In the genomic region with DNA sequence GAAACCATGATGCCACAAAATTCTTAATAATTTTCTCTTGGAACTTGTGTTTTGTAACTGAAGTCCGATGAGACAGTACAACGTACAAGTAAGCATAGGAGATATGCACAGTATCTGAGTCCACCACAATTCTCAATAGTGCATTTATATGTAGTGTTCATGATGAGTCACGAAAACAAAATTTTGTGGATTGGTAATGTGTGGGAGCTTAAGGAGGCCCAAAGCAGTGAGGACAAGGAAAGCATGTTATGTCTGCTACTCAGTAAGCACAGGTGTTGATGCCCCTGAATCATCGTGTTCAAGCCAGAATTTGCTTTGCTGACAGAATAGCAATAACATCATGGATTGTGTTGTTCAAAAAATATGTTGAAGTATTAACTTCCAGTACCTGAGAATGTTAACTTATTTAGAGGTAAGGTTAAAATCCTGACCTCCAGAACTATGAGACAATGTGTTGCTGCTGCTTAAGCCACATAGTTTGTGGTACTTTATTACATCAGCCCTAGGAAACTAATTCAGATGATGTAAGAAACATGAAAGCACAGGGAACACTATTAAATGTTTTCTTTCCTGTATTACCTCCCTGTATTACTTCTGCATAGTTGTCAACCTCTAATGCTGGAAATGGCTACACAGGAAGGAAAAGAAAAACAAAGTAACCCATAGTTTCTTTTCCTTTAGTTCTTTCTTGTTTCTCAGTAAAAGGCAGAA, we compare ENCODE assay signal across 2 cellular contexts.
A peak's percentile ranks its signal among the peaks of the same experiment; 100 is the strongest.
TF ChIP-seq lines count a peak whose summit lies in the region.

No MANE protein-coding gene starts in this region.

TF ChIP-seq in HEK293, 187 proteins besides CTCF, POLR2A, EP300 and RAD21:
- TF ChIP-seq ZNF624 (tag by site-specific recombination; IDR thresholded peaks at IDR 0.05) (no peak), ZNF843 (tag by site-specific recombination; IDR thresholded peaks at IDR 0.05) (no peak), ZNF157 (tag by site-specific recombination; IDR thresholded peaks at IDR 0.05) (no peak), SETDB1 (IDR thresholded peaks at IDR 0.05; ENCODE audit: insufficient read length, low read length) (peak; percentile 19), ZNF223 (tag by site-specific recombination; IDR thresholded peaks at IDR 0.05) (no peak), ZNF311 (tag by site-specific recombination; IDR thresholded peaks at IDR 0.05; ENCODE audit: borderline replicate concordance) (no peak), ZNF658 (tag by site-specific recombination; IDR thresholded peaks at IDR 0.05) (no peak)

TF ChIP-seq in endothelial cell of umbilical vein, 7 proteins besides CTCF, POLR2A, EP300 and RAD21:
- TF ChIP-seq MYC (IDR thresholded peaks at IDR 0.05; ENCODE audit: low read depth, low read length) (no peak), POLR2AphosphoS5 (IDR thresholded peaks at IDR 0.05; ENCODE audit: insufficient read depth, low read depth, low read length) (no peak)
- TF ChIP-seq, protein P1, sequence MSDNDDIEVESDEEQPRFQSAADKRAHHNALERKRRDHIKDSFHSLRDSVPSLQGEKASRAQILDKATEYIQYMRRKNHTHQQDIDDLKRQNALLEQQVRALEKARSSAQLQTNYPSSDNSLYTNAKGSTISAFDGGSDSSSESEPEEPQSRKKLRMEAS (IDR thresholded peaks at IDR 0.05; ENCODE audit: insufficient read depth, insufficient read length): no peak
